In genomic region chr6:32132110-32132509, GRCh38 we compare ENCODE assay signal across 18 cellular contexts. TPM values are rescaled to one million over a fixed set of nuclear protein-coding genes. Genes with fewer than 3 reads are reported as not detected.
DNase-seq lines count a peak whose midpoint lies in the region; ATAC-seq and TF ChIP-seq lines count a peak whose summit lies in the region.
"Had no signal": no experiment of that assay in that cellular context is flagged by ENCODE, and none has a peak within 500 bp of the region (broad histone marks: within the 10 kb centered on the region; RNA-seq: fewer than 3 reads in every experiment).

No MANE protein-coding gene starts in this region.

- H3K9me3 Mint-ChIP-seq in HFFc6 (no peaks in the 10 kb centered on the region), nephron progenitor cell (no peaks in the 10 kb centered on the region)
- H3K9me3 Mint-ChIP-seq in central memory CD8-positive, alpha-beta T cell: no peaks in the 10 kb centered on the region

- peak; percentile 27 for DNase-seq in DMS53 (lab: John Stamatoyannopoulos, UW)
- no peak for DNase-seq in DMS53 treated with DMSO at 0.1 percent for 48 hours (lab: John Stamatoyannopoulos, UW; ENCODE audit: unreplicated experiment)
- DNase-seq in HFFc6: no peak
- DNase-seq in central memory CD8-positive, alpha-beta T cell (ENCODE audit: low spot score in 2 of 2): no peak
- DNase-seq in nephron progenitor cell: no peak
- DNase-seq: 8988T, DMS153, GOT3, NCI-H1105 treated with DMSO at 0.1 percent for 48 hours, NCI-H187, NCI-H2171, NCI-H510A, SIG-M5 had no signal

- H3K36me3 Mint-ChIP-seq in HFFc6 (ENCODE audit: low read depth) (peaks cover 1% of the 10 kb centered on the region), nephron progenitor cell (ENCODE audit: low read depth) (no peaks in the 10 kb centered on the region)
- peaks cover 9% of the 10 kb centered on the region for H3K36me3 Mint-ChIP-seq in central memory CD8-positive, alpha-beta T cell (ENCODE audit: insufficient read depth)

- peaks cover 2% of the 10 kb centered on the region; the same call in 1 of the 2 replicates for H3K27me3 Mint-ChIP-seq in HFFc6 (ENCODE audit: insufficient read depth)
- no peaks in the 10 kb centered on the region for H3K27me3 Mint-ChIP-seq in central memory CD8-positive, alpha-beta T cell
- H3K27me3 Mint-ChIP-seq in nephron progenitor cell (ENCODE audit: low read depth, poor library complexity): peaks cover 40% of the 10 kb centered on the region

- TF ChIP-seq CTCF in HFFc6 (IDR thresholded peaks at IDR 0.05): no peak
- no peak for TF ChIP-seq CTCF in nephron progenitor cell (IDR thresholded peaks at IDR 0.05)

- peak overlapping the region; percentile 9; the same call in 1 of the 2 replicates for H3K27ac Mint-ChIP-seq in HFFc6
- H3K27ac Mint-ChIP-seq in central memory CD8-positive, alpha-beta T cell (ENCODE audit: low read depth): no peak overlapping the region
- no peak overlapping the region for H3K27ac Mint-ChIP-seq in nephron progenitor cell

- no peak overlapping the region for H3K4me3 Mint-ChIP-seq in HFFc6
- peak overlapping the region; percentile 51 for H3K4me3 Mint-ChIP-seq in central memory CD8-positive, alpha-beta T cell
- peak overlapping the region; percentile 51 for H3K4me3 Mint-ChIP-seq in nephron progenitor cell

- H3K4me1 Mint-ChIP-seq in HFFc6 (ENCODE audit: low read depth) (peaks cover 37% of the 10 kb centered on the region), nephron progenitor cell (peaks cover 42% of the 10 kb centered on the region)
- peaks cover 33% of the 10 kb centered on the region for H3K4me1 Mint-ChIP-seq in central memory CD8-positive, alpha-beta T cell

- ATAC-seq in central memory CD8-positive, alpha-beta T cell (replicated peaks; ENCODE audit: extremely low read depth, poor library complexity, severe bottlenecking): no peak
- ATAC-seq in GM19395 (IDR thresholded peaks at IDR 0.05; ENCODE audit: unreplicated experiment) (no peak), GM18868 (IDR thresholded peaks at IDR 0.05; ENCODE audit: unreplicated experiment) (no peak), GM21737 (IDR thresholded peaks at IDR 0.05; ENCODE audit: unreplicated experiment) (no peak)

RNA-seq across cellular contexts. Expression of gene FKBPL, which starts 2.0 kb away (rescaled TPM):
- 1 to 10 TPM; 4.3 to 6.0 (median 4.9) TPM for total RNA-seq in HFFc6 (2021; fragmentation: NEBNext Ultra II Directional; extraction: Animal tissue kit (Norgen Biotek cat#: 25700))

RNA-seq across cellular contexts. Expression of gene ATF6B, which starts 4.1 kb away (rescaled TPM):
- 10 to 100 TPM; 80.0 to 96.2 (median 88.7) TPM for total RNA-seq in HFFc6 (2021; fragmentation: NEBNext Ultra II Directional; extraction: Animal tissue kit (Norgen Biotek cat#: 25700))

RNA-seq across cellular contexts. Expression of gene PRRT1, which starts 19.6 kb away (rescaled TPM):
- 1 to 10 TPM; 2.6 to 5.8 (median 5.1) TPM for total RNA-seq in HFFc6 (2021; fragmentation: NEBNext Ultra II Directional; extraction: Animal tissue kit (Norgen Biotek cat#: 25700))
- total RNA-seq: RPMI7951 had no signal

RNA-seq across cellular contexts. Expression of gene PPT2, which starts 21.8 kb away (rescaled TPM):
- 10 to 100 TPM; 15.9 to 21.7 (median 18.6) TPM for total RNA-seq in HFFc6 (2021; fragmentation: NEBNext Ultra II Directional; extraction: Animal tissue kit (Norgen Biotek cat#: 25700))

RNA-seq across cellular contexts. Expression of gene TNXB, which starts 23.0 kb away (rescaled TPM):
- total RNA-seq in HFFc6 (2021; fragmentation: NEBNext Ultra II Directional; extraction: Animal tissue kit (Norgen Biotek cat#: 25700)): 1 to 10 TPM in 1 of 6 experiments, under 1 TPM in 5; 0.28 to 1.4 (median 0.83) TPM
- total RNA-seq: G401 had no signal
